ENCODE assay signal across 10 cellular contexts in the genomic region with DNA sequence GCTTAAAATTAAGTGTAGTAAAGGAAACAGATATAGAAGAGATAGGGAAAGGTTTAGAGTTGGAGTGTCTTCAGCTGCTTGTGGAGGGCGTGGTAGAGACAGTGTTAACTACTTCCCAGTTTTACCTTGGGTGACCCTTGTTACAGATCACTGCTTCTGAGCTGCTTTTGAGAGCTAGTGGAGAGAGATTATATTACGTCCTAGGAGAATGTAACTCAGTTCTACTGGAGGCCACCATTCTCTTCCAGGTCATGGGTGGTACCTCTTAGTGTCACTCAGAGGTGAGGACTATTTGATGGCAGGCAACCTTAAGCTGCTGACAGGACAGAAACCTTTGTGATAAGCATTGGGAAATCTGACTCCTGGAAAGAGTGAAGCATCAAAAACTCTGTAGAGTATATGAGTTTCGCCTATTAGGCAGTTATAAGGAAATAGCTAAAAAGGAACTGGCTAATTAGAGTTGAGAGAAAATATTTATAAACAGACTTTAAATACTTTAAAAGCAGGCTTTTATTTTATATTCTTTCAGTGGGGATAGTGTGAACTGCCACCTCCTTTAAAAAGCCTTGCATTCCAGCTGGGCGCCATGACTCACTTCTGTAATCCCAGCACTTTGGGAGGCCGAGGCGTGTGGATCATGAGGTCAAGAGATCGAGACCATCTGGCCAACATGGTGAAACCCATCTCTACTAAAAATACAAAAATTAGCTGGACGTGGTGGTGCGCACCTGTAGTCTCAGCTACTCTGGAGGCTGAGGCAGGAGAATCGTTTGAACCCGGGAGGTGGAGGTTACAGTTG.
DNase-seq lines count a peak whose midpoint lies in the region; ATAC-seq and TF ChIP-seq lines count a peak whose summit lies in the region.
"Had no signal": no experiment of that assay in that cellular context is flagged by ENCODE, and none has a peak within 500 bp of the region (broad histone marks: within the 10 kb centered on the region; RNA-seq: fewer than 3 reads in every experiment).

No MANE protein-coding gene starts in this region.

- H3K36me3 ChIP-seq in HUES64 (ENCODE audit: insufficient read depth, low read length) (no peaks in the 10 kb centered on the region), RWPE2 (ENCODE audit: low read depth) (peaks cover 5% of the 10 kb centered on the region; the same call in 1 of the 2 replicates)

- DNase-seq in Caki2 (ENCODE audit: low read depth) (peak; percentile 58), RWPE2 (ENCODE audit: low spot score) (no peak), left lobe of liver (ENCODE audit: low spot score) (no peak)
- DNase-seq: stimulated activated CD4-positive, alpha-beta T cell treated with anti-CD3 and anti-CD28 coated beads, Interleukin-12 subunit alpha, Interleukin-12 subunit beta, amount 100 ng/mL, for 4 hours; stimulated activated naive CD8-positive, alpha-beta T cell treated with anti-CD3 and anti-CD28 coated beads, Interleukin-15, amount 100 ng/mL, for 72 hours had no signal

- in situ Hi-C loops in Caki2 (cut with HindIII; ENCODE audit: low pct_unique_long_range_greater_than_20kb, low sequenced_read_pairs): no loop called here

- no peaks in the 10 kb centered on the region for H3K27me3 ChIP-seq in HUES64 (ENCODE audit: insufficient read depth, low read length)
- no peaks in the 10 kb centered on the region for H3K27me3 ChIP-seq in RWPE2 (ENCODE audit: insufficient read depth, poor library complexity, severe bottlenecking)

- H3K4me3 ChIP-seq in HUES64 (ENCODE audit: low read length) (no peak overlapping the region), RWPE2 (ENCODE audit: severe bottlenecking) (no peak overlapping the region)

- peaks cover 23% of the 10 kb centered on the region for H3K36me3 Mint-ChIP-seq in activated T-helper 17 cell treated with anti-CD3 and anti-CD28 coated beads, Interleukin-2, amount 50 U/mL, for 72 hours (ENCODE audit: low read depth)

- peak; percentile 36; the same call in 1 of the 3 replicates for ATAC-seq in RWPE2 (ENCODE audit: low read depth)
- peak; percentile 23 for ATAC-seq in left lobe of liver
- no peak for ATAC-seq in HG03135 (IDR thresholded peaks at IDR 0.05; ENCODE audit: unreplicated experiment)
- no peak for ATAC-seq in HG03378 (IDR thresholded peaks at IDR 0.05; ENCODE audit: unreplicated experiment)
- ATAC-seq in activated T-helper 17 cell treated with anti-CD3 and anti-CD28 coated beads, Interleukin-2, amount 50 U/mL, for 72 hours (replicated peaks): no peak
- ATAC-seq in GM21786 (IDR thresholded peaks at IDR 0.05; ENCODE audit: unreplicated experiment): no peak
- ATAC-seq: stimulated activated naive CD8-positive, alpha-beta T cell treated with anti-CD3 and anti-CD28 coated beads, Interleukin-15, amount 100 ng/mL, for 72 hours had no signal

- H3K9ac ChIP-seq in HUES64 (ENCODE audit: low read depth, low read length): no peak overlapping the region

- H3K27ac ChIP-seq in HUES64 (ENCODE audit: low read depth, low read length): peak overlapping the region; percentile 14; the same call in 1 of the 2 replicates
- H3K27ac ChIP-seq in RWPE2 (ENCODE audit: poor library complexity, severe bottlenecking): no peak overlapping the region

- H3K27ac Mint-ChIP-seq in activated T-helper 17 cell treated with anti-CD3 and anti-CD28 coated beads, Interleukin-2, amount 50 U/mL, for 72 hours: no peak overlapping the region

- H3K9me3 Mint-ChIP-seq in activated T-helper 17 cell treated with anti-CD3 and anti-CD28 coated beads, Interleukin-2, amount 50 U/mL, for 72 hours: no peaks in the 10 kb centered on the region
- H3K9me3 Mint-ChIP-seq: stimulated activated naive CD8-positive, alpha-beta T cell treated with anti-CD3 and anti-CD28 coated beads, Interleukin-15, amount 100 ng/mL, for 72 hours had no signal

- TF ChIP-seq CTCF in RWPE2 (IDR thresholded peaks at IDR 0.05; ENCODE audit: poor library complexity, severe bottlenecking): no peak

- H3K9me3 ChIP-seq in HUES64 (ENCODE audit: insufficient read depth, low read depth, low read length) (no peaks in the 10 kb centered on the region), RWPE2 (ENCODE audit: severe bottlenecking) (no peaks in the 10 kb centered on the region)

- no peak overlapping the region for H3K4me3 Mint-ChIP-seq in activated T-helper 17 cell treated with anti-CD3 and anti-CD28 coated beads, Interleukin-2, amount 50 U/mL, for 72 hours
- H3K4me3 Mint-ChIP-seq: stimulated activated naive CD8-positive, alpha-beta T cell treated with anti-CD3 and anti-CD28 coated beads, Interleukin-15, amount 100 ng/mL, for 72 hours had no signal

- 92% methylated on average over 11 of the region's 11 CpGs for WGBS in HUES64

- peaks cover 15% of the 10 kb centered on the region for H3K4me1 ChIP-seq in HUES64 (ENCODE audit: insufficient read depth, low read length)
- peaks cover 7% of the 10 kb centered on the region for H3K4me1 ChIP-seq in RWPE2 (ENCODE audit: insufficient read depth, poor library complexity, severe bottlenecking)

- H3K27me3 Mint-ChIP-seq in activated T-helper 17 cell treated with anti-CD3 and anti-CD28 coated beads, Interleukin-2, amount 50 U/mL, for 72 hours: no peaks in the 10 kb centered on the region
- H3K27me3 Mint-ChIP-seq: stimulated activated naive CD8-positive, alpha-beta T cell treated with anti-CD3 and anti-CD28 coated beads, Interleukin-15, amount 100 ng/mL, for 72 hours had no signal

- peaks cover 43% of the 10 kb centered on the region for H3K4me1 Mint-ChIP-seq in activated T-helper 17 cell treated with anti-CD3 and anti-CD28 coated beads, Interleukin-2, amount 50 U/mL, for 72 hours

Comparison
In these comparisons a context has a peak if more than half of its experiments do, and no peak if none do; other contexts are left out.
1. ATAC-seq: peak in RWPE2 (single experiment) and left lobe of liver (single experiment); none in HG03135 (single experiment), HG03378 (single experiment), activated T-helper 17 cell treated with anti-CD3 and anti-CD28 coated beads, Interleukin-2, amount 50 U/mL, for 72 hours (single experiment) and GM21786 (single experiment).